ENCODE assay signal across 9 cellular contexts in genomic region chr15:57138260-57138895, GRCh38.
A peak's percentile ranks its signal among the peaks of the same experiment; 100 is the strongest.
DNase-seq lines count a peak whose midpoint lies in the region; ATAC-seq, FAIRE-seq and TF ChIP-seq lines count a peak whose summit lies in the region.
"Had no signal": no experiment of that assay in that cellular context is flagged by ENCODE, and none has a peak within 500 bp of the region (broad histone marks: within the 10 kb centered on the region; RNA-seq: fewer than 3 reads in every experiment).

No MANE protein-coding gene starts in this region.

- H3K36me3 ChIP-seq in bronchial epithelial cell (ENCODE audit: control insufficient read depth, insufficient read depth, low read length), result no peaks in the 10 kb centered on the region

- H3K27me3 ChIP-seq in bronchial epithelial cell (ENCODE audit: control insufficient read depth, insufficient read depth, low read length), result no peaks in the 10 kb centered on the region

- no peaks in the 10 kb centered on the region for H3K9me3 Mint-ChIP-seq in stimulated activated effector memory CD8-positive, alpha-beta T cell treated with anti-CD3 and anti-CD28 coated beads, Interleukin-12 subunit alpha, Interleukin-12 subunit beta, amount 100 ng/mL, for 72 hours
- H3K9me3 Mint-ChIP-seq: dendritic cell treated with granulocyte-macrophage colony-stimulating factor and Interleukin-4, amounts not matched to agents 40 ng/mL and 50 ng/mL, for 4 days had no signal

- H3K36me3 Mint-ChIP-seq in stimulated activated effector memory CD8-positive, alpha-beta T cell treated with anti-CD3 and anti-CD28 coated beads, Interleukin-12 subunit alpha, Interleukin-12 subunit beta, amount 100 ng/mL, for 72 hours, result no peaks in the 10 kb centered on the region

- DNase-seq in activated CD4-positive, alpha-beta T cell treated with anti-CD3 and anti-CD28 coated beads for 48 hours, result peak; percentile 5
- no peak for DNase-seq in activated CD4-positive, alpha-beta T cell treated with anti-CD3 and anti-CD28 coated beads for 4 hours
- DNase-seq in NCI-H460 (ENCODE audit: extremely low read depth, low read depth) (peak; percentile 46), bronchial epithelial cell (ENCODE audit: low read depth) (peak; percentile 74), left lobe of liver (ENCODE audit: low spot score) (no peak), NCI-H187 (lab: John Stamatoyannopoulos, UW) (no peak)
- DNase-seq in stimulated activated effector memory CD8-positive, alpha-beta T cell treated with anti-CD3 and anti-CD28 coated beads, Interleukin-12 subunit alpha, Interleukin-12 subunit beta, amount 100 ng/mL, for 72 hours (ENCODE audit: low spot score in 2 of 2), result no peak

- FAIRE-seq in bronchial epithelial cell (lab: Jason Lieb, UNC), result no peak

- H3K4me1 Mint-ChIP-seq in stimulated activated effector memory CD8-positive, alpha-beta T cell treated with anti-CD3 and anti-CD28 coated beads, Interleukin-12 subunit alpha, Interleukin-12 subunit beta, amount 100 ng/mL, for 72 hours, result peaks cover 14% of the 10 kb centered on the region

- H3K4me3 Mint-ChIP-seq in stimulated activated effector memory CD8-positive, alpha-beta T cell treated with anti-CD3 and anti-CD28 coated beads, Interleukin-12 subunit alpha, Interleukin-12 subunit beta, amount 100 ng/mL, for 72 hours, result no peak overlapping the region
- H3K4me3 Mint-ChIP-seq: dendritic cell treated with granulocyte-macrophage colony-stimulating factor and Interleukin-4, amounts not matched to agents 40 ng/mL and 50 ng/mL, for 4 days had no signal

- ATAC-seq in left lobe of liver, result peak; percentile 91
- ATAC-seq in stimulated activated effector memory CD8-positive, alpha-beta T cell treated with anti-CD3 and anti-CD28 coated beads, Interleukin-12 subunit alpha, Interleukin-12 subunit beta, amount 100 ng/mL, for 72 hours, result no peak
- ATAC-seq in HG03108 (IDR thresholded peaks at IDR 0.05; ENCODE audit: unreplicated experiment), result no peak

- peak; percentile 72 for TF ChIP-seq CTCF in bronchial epithelial cell (IDR thresholded peaks at IDR 0.05; ENCODE audit: insufficient read depth, low read length, severe bottlenecking)

- H3K27ac Mint-ChIP-seq in stimulated activated effector memory CD8-positive, alpha-beta T cell treated with anti-CD3 and anti-CD28 coated beads, Interleukin-12 subunit alpha, Interleukin-12 subunit beta, amount 100 ng/mL, for 72 hours, result no peak overlapping the region
- H3K27ac Mint-ChIP-seq: dendritic cell treated with granulocyte-macrophage colony-stimulating factor and Interleukin-4, amounts not matched to agents 40 ng/mL and 50 ng/mL, for 4 days had no signal

- no peak overlapping the region for H3K4me3 ChIP-seq in bronchial epithelial cell (ENCODE audit: low read depth, low read length)

Comparison
In these comparisons a context has a peak if more than half of its experiments do, and no peak if none do; other contexts are left out.
1. DNase-seq: peak in activated CD4-positive, alpha-beta T cell treated with anti-CD3 and anti-CD28 coated beads for 48 hours (single experiment), NCI-H460 (single experiment) and bronchial epithelial cell (single experiment); none in activated CD4-positive, alpha-beta T cell treated with anti-CD3 and anti-CD28 coated beads for 4 hours (0 of 2), left lobe of liver (single experiment), stimulated activated effector memory CD8-positive, alpha-beta T cell treated with anti-CD3 and anti-CD28 coated beads, Interleukin-12 subunit alpha, Interleukin-12 subunit beta, amount 100 ng/mL, for 72 hours (0 of 2) and NCI-H187 (0 of 2).